In genomic region chr11:9462172-9462799, GRCh38 we compare ENCODE assay signal across 9 cellular contexts. TPM values are rescaled to one million over a fixed set of nuclear protein-coding genes. Genes with fewer than 3 reads are reported as not detected.
DNase-seq lines count a peak whose midpoint lies in the region; ATAC-seq and TF ChIP-seq lines count a peak whose summit lies in the region.
"Had no signal": no experiment of that assay in that cellular context is flagged by ENCODE, and none has a peak within 500 bp of the region (broad histone marks: within the 10 kb centered on the region; RNA-seq: fewer than 3 reads in every experiment).

No MANE protein-coding gene starts in this region.

- DNase-seq in CD4-positive, alpha-beta T cell, result no peak
- DNase-seq in NB4 (ENCODE audit: low read depth) (no peak), nephron progenitor cell (no peak), NCI-H1048 (lab: John Stamatoyannopoulos, UW) (no peak), NCI-H526 (lab: John Stamatoyannopoulos, UW) (no peak)
- DNase-seq in effector memory CD8-positive, alpha-beta T cell, result no peak
- DNase-seq: GOT3 had no signal

- H3K4me1 Mint-ChIP-seq in CD4-positive, alpha-beta T cell (ENCODE audit: low read depth), result peaks cover 30% of the 10 kb centered on the region
- H3K4me1 Mint-ChIP-seq in effector memory CD8-positive, alpha-beta T cell (ENCODE audit: low read depth in 2 of 2), result peaks cover 17 to 24% of the 10 kb centered on the region in 2 donors
- H3K4me1 Mint-ChIP-seq in nephron progenitor cell, result peaks cover 24% of the 10 kb centered on the region

- no peaks in the 10 kb centered on the region for H3K27me3 ChIP-seq in CD4-positive, alpha-beta T cell (ENCODE audit: control insufficient read depth, insufficient read depth, low read length)

- no peak for ATAC-seq in CD4-positive, alpha-beta T cell (ENCODE audit: poor library complexity)
- ATAC-seq in effector memory CD8-positive, alpha-beta T cell (replicated peaks), result no peak
- ATAC-seq in GM21526 (IDR thresholded peaks at IDR 0.05; ENCODE audit: low FRiP score, unreplicated experiment) (no peak), HG02885 (IDR thresholded peaks at IDR 0.05; ENCODE audit: poor library complexity, unreplicated experiment) (no peak)

- no peak for TF ChIP-seq CTCF in CD4-positive, alpha-beta T cell (IDR thresholded peaks at IDR 0.05)
- TF ChIP-seq CTCF in NB4 (IDR thresholded peaks at IDR 0.05; ENCODE audit: low read depth, low read length) (no peak), nephron progenitor cell (IDR thresholded peaks at IDR 0.05) (no peak)

- intact Hi-C loops in CD4-positive, alpha-beta T cell (cut with DNase I, micrococcal nuclease), result loop anchor here (2.0 to 10.0 kb wide), 8 partner anchors 110 to 1395 kb away; partner anchors contain the start of genes DENND5A (in 1 of the 2), RPL27A (in 1 of the 2), TMEM41B (in 1 of the 2) and TMEM9B (in 1 of the 2)

- peaks cover 2% of the 10 kb centered on the region for H3K9me3 Mint-ChIP-seq in CD4-positive, alpha-beta T cell
- peaks cover 0 to 2% of the 10 kb centered on the region in 2 donors for H3K9me3 Mint-ChIP-seq in effector memory CD8-positive, alpha-beta T cell
- H3K9me3 Mint-ChIP-seq in nephron progenitor cell, result no peaks in the 10 kb centered on the region

- no peak overlapping the region for H3K27ac ChIP-seq in CD4-positive, alpha-beta T cell (ENCODE audit: low read depth, low read length)

- peak overlapping the region; percentile 73 for H3K4me3 ChIP-seq in NB4 (ENCODE audit: low read depth, low read length)

- POLR2A ChIA-PET in CD4-positive, alpha-beta T cell (lab: Charles Lee), result interaction anchor here (0.5 to 4.9 kb wide), 12 partner anchors 69 to 1347 kb away, joined by 3 to 60 read pairs (median 6); partner anchors contain the start of genes EIF4G2, IPO7, TMEM41B and WEE1

- H3K36me3 Mint-ChIP-seq in CD4-positive, alpha-beta T cell (ENCODE audit: low read depth), result peaks cover 33% of the 10 kb centered on the region
- H3K36me3 Mint-ChIP-seq in effector memory CD8-positive, alpha-beta T cell (ENCODE audit: insufficient read depth), result peaks cover 27% of the 10 kb centered on the region
- H3K36me3 Mint-ChIP-seq in nephron progenitor cell (ENCODE audit: low read depth), result peaks cover 36% of the 10 kb centered on the region

- peak overlapping the region; percentile 100 for H3K27ac Mint-ChIP-seq in CD4-positive, alpha-beta T cell
- peak overlapping the region; percentile 99 for H3K27ac Mint-ChIP-seq in effector memory CD8-positive, alpha-beta T cell
- H3K27ac Mint-ChIP-seq in nephron progenitor cell, result peak overlapping the region; percentile 98

- CTCF ChIA-PET in CD4-positive, alpha-beta T cell (lab: Charles Lee), result no interaction called here

- H3K9me3 ChIP-seq in CD4-positive, alpha-beta T cell (ENCODE audit: control insufficient read depth, low read length), result no peaks in the 10 kb centered on the region

- H3K4me3 Mint-ChIP-seq in CD4-positive, alpha-beta T cell, result peak overlapping the region; percentile 99
- H3K4me3 Mint-ChIP-seq in effector memory CD8-positive, alpha-beta T cell, result peak overlapping the region; percentile 97 to 98
- H3K4me3 Mint-ChIP-seq in nephron progenitor cell, result peak overlapping the region; percentile 99

- no peaks in the 10 kb centered on the region for H3K27me3 Mint-ChIP-seq in CD4-positive, alpha-beta T cell
- H3K27me3 Mint-ChIP-seq in effector memory CD8-positive, alpha-beta T cell, result no peaks in the 10 kb centered on the region
- H3K27me3 Mint-ChIP-seq in nephron progenitor cell (ENCODE audit: low read depth, poor library complexity), result peaks cover 3% of the 10 kb centered on the region

- no peak for TF ChIP-seq POLR2A in NB4 (IDR thresholded peaks at IDR 0.05; ENCODE audit: extremely low read depth, insufficient read length)

RNA-seq across cellular contexts. Expression of gene ZNF143, which starts 1.5 kb away (rescaled TPM):
- 10 to 100 TPM; 18.0 to 20.3 TPM for total RNA-seq in CD4-positive, alpha-beta T cell
